In the genomic region with DNA sequence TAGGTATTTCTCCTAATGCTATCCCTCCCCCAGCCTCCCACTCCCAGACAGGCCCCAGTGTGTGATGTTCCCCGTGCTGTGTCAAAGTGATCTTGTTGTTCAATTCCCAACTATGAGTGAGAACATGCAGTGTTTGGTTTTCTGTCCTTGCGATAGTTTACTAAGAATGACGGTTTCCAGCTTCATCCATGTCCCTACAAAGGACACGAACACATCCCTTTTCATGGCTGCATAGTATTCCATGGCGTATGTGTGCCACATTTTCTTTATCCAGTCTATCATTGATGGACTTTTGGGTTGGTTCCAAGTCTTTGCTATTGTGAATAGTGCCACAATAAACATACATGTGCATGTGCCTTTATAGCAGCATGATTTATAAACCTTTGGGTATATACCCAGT, we compare ENCODE assay signal across 2 cellular contexts.
DNase-seq lines count a peak whose midpoint lies in the region; ATAC-seq, FAIRE-seq and TF ChIP-seq lines count a peak whose summit lies in the region.
"Not testable (repeated sequence)": the region's sequence is repeated elsewhere in the genome, so short reads cannot be mapped to it uniquely, and the experiment has no call there.

No MANE protein-coding gene starts in this region.

- not testable (repeated sequence) for H3K27ac ChIP-seq in HEK293 (ENCODE audit: extremely low read depth, low read depth, low read length); K562 (ENCODE audit: extremely low read depth, low read depth, low read length)

- ATAC-seq in K562: not testable (repeated sequence)

- H3K36me3 ChIP-seq in HEK293 (ENCODE audit: control insufficient read depth in 2 of 2, insufficient read depth in 1 of 2, low read length in 2 of 2); K562 (ENCODE audit: control insufficient read depth, insufficient read depth, low read length): not testable (repeated sequence)

- not testable (repeated sequence) for TF ChIP-seq EP300 in K562 (IDR thresholded peaks at IDR 0.05; ENCODE audit: low read length)

- not testable (repeated sequence) for FAIRE-seq in K562 (lab: Jason Lieb, UNC)

- TF ChIP-seq RAD21 in K562 (CRISPR knock-in tag; conservative IDR thresholded peaks at IDR 0.05 in 1 of 2, IDR thresholded peaks at IDR 0.05 in 1 of 2): not testable (repeated sequence)

- not testable (repeated sequence) for H3K79me2 ChIP-seq in K562 (ENCODE audit: control insufficient read depth, insufficient read depth, low read length)

- not testable (repeated sequence) for H3K27me3 ChIP-seq in K562 (ENCODE audit: control insufficient read depth in 2 of 2, insufficient read depth in 2 of 2, low read length in 2 of 2)

- POLR2A ChIA-PET in HEK293 (lab: Yijun Ruan, JAX); K562 (lab: Yijun Ruan, JAX): not testable (repeated sequence)

- not testable (repeated sequence) for H4K20me1 ChIP-seq in K562 (replicated peaks; ENCODE audit: control insufficient read depth, insufficient read depth, low read length)

- not testable (repeated sequence) for BruUV-seq in K562 (replicated peaks; lab: Mats Ljungman, UMichigan)

- TF ChIP-seq CTCF in HEK293 (tag by site-specific recombination; IDR thresholded peaks at IDR 0.05); K562 (IDR thresholded peaks at IDR 0.05 in 2 of 3, conservative IDR thresholded peaks at IDR 0.05 in 1 of 3; ENCODE audit: insufficient read depth in 2 of 3, low read depth in 1 of 3, low read length in 3 of 3): not testable (repeated sequence)

- DNase-seq in K562 (ENCODE audit: extremely low read depth in 1 of 4, low spot score in 3 of 4): not testable (repeated sequence)

- H2AFZ ChIP-seq in K562 (ENCODE audit: low read depth, low read length): not testable (repeated sequence)

- not testable (repeated sequence) for H3K4me3 ChIP-seq in HEK293 (ENCODE audit: low read depth, low read length); K562

- not testable (repeated sequence) for H3K9me3 ChIP-seq in HEK293 (ENCODE audit: control insufficient read depth, insufficient read depth, low read depth, low read length); K562 (replicated peaks; ENCODE audit: control insufficient read depth, insufficient read depth, low read depth, low read length)

- H3K4me1 ChIP-seq in HEK293 (ENCODE audit: control insufficient read depth, insufficient read depth, low read length); K562 (replicated peaks in 1 of 2; ENCODE audit: control insufficient read depth in 2 of 2, insufficient read depth in 2 of 2, low read length in 2 of 2): not testable (repeated sequence)

- in situ Hi-C loops in K562 (cut with MboI): not testable (repeated sequence)

- 75% methylated on average over 5 of the region's 5 CpGs for WGBS in K562 (ENCODE audit: insufficient coverage, low coverage, missing lambda C conversion rate)

- TF ChIP-seq POLR2A in K562 (conservative IDR thresholded peaks at IDR 0.05): not testable (repeated sequence)

- H3K9ac ChIP-seq in K562 (ENCODE audit: insufficient read depth in 1 of 2, low read depth in 2 of 2, low read length in 2 of 2): not testable (repeated sequence)

- not testable (repeated sequence) for H3K4me2 ChIP-seq in K562 (ENCODE audit: insufficient read depth, low read length)

- CTCF ChIA-PET in HEK293 (lab: Yijun Ruan, JAX); K562 (lab: Yijun Ruan, JAX; ENCODE audit: low intra/inter-chr PET ratio): not testable (repeated sequence)

- intact Hi-C loops in K562 (cut with micrococcal nuclease): not testable (repeated sequence)

- H3K9me1 ChIP-seq in K562 (ENCODE audit: control insufficient read depth, insufficient read depth, low read length): not testable (repeated sequence)

TF ChIP-seq in HEK293, 187 proteins besides CTCF, POLR2A, EP300 and RAD21:
- TF ChIP-seq ZNF146 (tag by site-specific recombination; IDR thresholded peaks at IDR 0.05): peak; percentile 52

TF ChIP-seq in K562, 482 proteins besides CTCF, POLR2A, EP300 and RAD21:
- TF ChIP-seq KDM1A (IDR thresholded peaks at IDR 0.05) (peak in 1 of 2 experiments; percentile 28; a peak in 1 of 4 replicates), ZNF146 (CRISPR knock-in tag; IDR thresholded peaks at IDR 0.05; ENCODE audit: unreplicated experiment) (peak; percentile 96)
TF ChIP-seq in K562: peak in this region for 2; not testable (repeated sequence) for 480.
